ENCODE assay signal across 24 cellular contexts in genomic region chr11:9776203-9776602, GRCh38.
A peak's percentile ranks its signal among the peaks of the same experiment; 100 is the strongest.
DNase-seq lines count a peak whose midpoint lies in the region; ATAC-seq, FAIRE-seq and TF ChIP-seq lines count a peak whose summit lies in the region.
"Had no signal": no experiment of that assay in that cellular context is flagged by ENCODE, and none has a peak within 500 bp of the region (broad histone marks: within the 10 kb centered on the region; RNA-seq: fewer than 3 reads in every experiment).

No MANE protein-coding gene starts in this region.

- POLR2A ChIA-PET in Panc1 (lab: Charles Lee): interaction anchor here (1.0 kb wide), 1 partner anchor 286 kb away, joined by 4 read pairs; no protein-coding TSS in a partner anchor

- H3K27me3 ChIP-seq in cardiac muscle cell: no peaks in the 10 kb centered on the region
- H3K27me3 ChIP-seq in heart left ventricle: no peaks in the 10 kb centered on the region
- H3K27me3 ChIP-seq in Panc1 (ENCODE audit: control insufficient read depth, insufficient read depth, low read length): no peaks in the 10 kb centered on the region
- H3K27me3 ChIP-seq in aorta (ENCODE audit: control insufficient read depth in 1 of 2, insufficient read depth in 2 of 2, low read length in 1 of 2): no peaks in the 10 kb centered on the region

- ATAC-seq in heart left ventricle (no peak), Panc1 (peak; percentile 60), aorta (ENCODE audit: low FRiP score) (no peak)
- ATAC-seq: T-cell had no signal

- H3K27ac ChIP-seq in cardiac muscle cell: no peak overlapping the region
- no peak overlapping the region for H3K27ac ChIP-seq in heart left ventricle
- H3K27ac ChIP-seq in Panc1 (ENCODE audit: low read length): peak overlapping the region; percentile 88
- no peak overlapping the region for H3K27ac ChIP-seq in aorta (ENCODE audit: low read depth in 1 of 2, low read length in 2 of 2)
- no peak overlapping the region for H3K27ac ChIP-seq in kidney (ENCODE audit: low read depth in 2 of 2, low read length in 2 of 2)
- H3K27ac ChIP-seq: 22Rv1, SK-N-MC had no signal

- peaks cover 23% of the 10 kb centered on the region for H3K4me1 ChIP-seq in cardiac muscle cell (ENCODE audit: low read depth)
- H3K4me1 ChIP-seq in heart left ventricle: peaks cover 0 to 25% (median 10%) of the 10 kb centered on the region in 12 donors
- H3K4me1 ChIP-seq in Panc1 (ENCODE audit: control insufficient read depth, insufficient read depth, low read length): peaks cover 35% of the 10 kb centered on the region
- H3K4me1 ChIP-seq in aorta (ENCODE audit: control insufficient read depth in 1 of 2, insufficient read depth in 2 of 2, low read length in 2 of 2): peaks cover 0 to 8% of the 10 kb centered on the region in 2 donors
- peaks cover 0 to 7% of the 10 kb centered on the region in 2 donors for H3K4me1 ChIP-seq in kidney (ENCODE audit: control insufficient read depth in 1 of 2, insufficient read depth in 1 of 2, low read depth in 1 of 2, low read length in 2 of 2)

- in situ Hi-C loops in Panc1 (cut with HindIII; ENCODE audit: low pct_unique_long_range_greater_than_20kb, low sequenced_read_pairs): no loop called here

- DNase-seq in cardiac muscle cell (ENCODE audit: low read depth in 1 of 2, low spot score in 1 of 2): no peak
- DNase-seq in heart left ventricle: no peak
- no peak for DNase-seq in Panc1 (ENCODE audit: low read depth, low spot score)
- no peak for DNase-seq in foreskin fibroblast
- DNase-seq in AG08395 (ENCODE audit: low spot score): no peak
- DNase-seq in aorta: no peak
- DNase-seq in NOMO-1 treated with DMSO at 0.1 percent for 48 hours (lab: John Stamatoyannopoulos, UW; ENCODE audit: unreplicated experiment): no peak
- DNase-seq in kidney: no peak
- DNase-seq: C1 segment of cervical spinal cord; CD8-positive, alpha-beta memory T cell; DMS53; EL; KG1; NCI-H1417; NCI-H1930; NCI-H2171; NCI-H69; Right ventricle myocardium superior; T-cell had no signal

- no peaks in the 10 kb centered on the region for H3K9me3 ChIP-seq in cardiac muscle cell (ENCODE audit: low read depth)
- H3K9me3 ChIP-seq in heart left ventricle: no peaks in the 10 kb centered on the region
- H3K9me3 ChIP-seq in Panc1 (ENCODE audit: control insufficient read depth, insufficient read depth, low read depth, low read length): no peaks in the 10 kb centered on the region
- no peaks in the 10 kb centered on the region for H3K9me3 ChIP-seq in aorta (ENCODE audit: control insufficient read depth, low read length)
- no peaks in the 10 kb centered on the region for H3K9me3 ChIP-seq in kidney (ENCODE audit: control insufficient read depth in 1 of 2, low read length in 2 of 2)

- H3K9ac ChIP-seq in kidney (ENCODE audit: low read length in 2 of 2): no peak overlapping the region

- WGBS in heart left ventricle, 4 donors: 94 to 98% (median 96%) methylated on average over 1 of the region's 1 CpG
- WGBS in aorta, 2 donors: 96 to 97% methylated on average over 1 of the region's 1 CpG

- H3K36me3 ChIP-seq in cardiac muscle cell: peaks cover 13% of the 10 kb centered on the region
- peaks cover 0 to 33% (median 25%) of the 10 kb centered on the region in 9 donors for H3K36me3 ChIP-seq in heart left ventricle
- H3K36me3 ChIP-seq in Panc1 (ENCODE audit: control insufficient read depth, insufficient read depth, low read length): peaks cover 14% of the 10 kb centered on the region
- H3K36me3 ChIP-seq in aorta (ENCODE audit: control insufficient read depth in 1 of 2, insufficient read depth in 2 of 2, low read length in 1 of 2): peaks cover 12% of the 10 kb centered on the region in 2 donors
- H3K36me3 ChIP-seq in kidney (ENCODE audit: control insufficient read depth in 1 of 2, insufficient read depth in 2 of 2, low read length in 2 of 2): peaks cover 13 to 20% of the 10 kb centered on the region in 2 donors

- TF ChIP-seq POLR2A in heart left ventricle (IDR thresholded peaks at IDR 0.05): no peak

- intact Hi-C loops in heart left ventricle (cut with DNase I): no loop called here
- intact Hi-C loops in Panc1 (cut with micrococcal nuclease; ENCODE audit: unreplicated experiment): no loop called here
- intact Hi-C loops in aorta (cut with DNase I): no loop called here
- intact Hi-C loops in kidney (cut with DNase I): no loop called here

- no peak for FAIRE-seq in kidney (lab: Jason Lieb, UNC)
- FAIRE-seq: GM12891, GM18507, H54 had no signal

- TF ChIP-seq CTCF in cardiac muscle cell (IDR thresholded peaks at IDR 0.05; ENCODE audit: low read depth, low read length) (no peak), heart left ventricle (IDR thresholded peaks at IDR 0.05) (no peak), Panc1 (IDR thresholded peaks at IDR 0.05) (no peak), foreskin fibroblast (IDR thresholded peaks at IDR 0.05; ENCODE audit: low read depth, low read length) (no peak), kidney (IDR thresholded peaks at IDR 0.05; ENCODE audit: borderline replicate concordance, extremely low read depth, insufficient read depth) (no peak)

- BruUV-seq in Panc1 (replicated peaks; lab: Mats Ljungman, UMichigan): no TSS peak

- H3K4me3 ChIP-seq in cardiac muscle cell (peak overlapping the region; percentile 20), heart left ventricle (no peak overlapping the region), Panc1 (ENCODE audit: low read depth in 2 of 2, low read length in 2 of 2) (no peak overlapping the region), foreskin fibroblast (ENCODE audit: low read depth in 1 of 2, low read length in 2 of 2) (peak overlapping the region; percentile 39 to 55), aorta (ENCODE audit: low read length in 2 of 2) (no peak overlapping the region), kidney (ENCODE audit: low read length in 2 of 2) (no peak overlapping the region)
- H3K4me3 ChIP-seq: SK-N-MC had no signal

- CTCF ChIA-PET in Panc1 (lab: Charles Lee): interaction anchor here (0.7 kb wide), 1 partner anchor 590 kb away, joined by 3 read pairs; no protein-coding TSS in a partner anchor

Comparison
In these comparisons a context has a peak if more than half of its experiments do, and no peak if none do; other contexts are left out.
1. H3K4me3 ChIP-seq: peak in cardiac muscle cell (single experiment) and foreskin fibroblast (2 of 2); none in heart left ventricle (0 of 12), Panc1 (0 of 2), aorta (0 of 2) and kidney (0 of 2).